19 cellular contexts compared by ENCODE assay signal in genomic region chr2:85697096-85697495, GRCh38. TPM values are rescaled to one million over a fixed set of nuclear protein-coding genes. Genes with fewer than 3 reads are reported as not detected.
DNase-seq lines count a peak whose midpoint lies in the region; ATAC-seq and TF ChIP-seq lines count a peak whose summit lies in the region.
"Had no signal": no experiment of that assay in that cellular context is flagged by ENCODE, and none has a peak within 500 bp of the region (broad histone marks: within the 10 kb centered on the region; RNA-seq: fewer than 3 reads in every experiment).

No MANE protein-coding gene starts in this region.

- no peaks in the 10 kb centered on the region for H3K79me2 ChIP-seq in osteoblast (ENCODE audit: insufficient read depth, low read length)

- H4K20me1 ChIP-seq in osteoblast (ENCODE audit: insufficient read depth, low read length), result no peaks in the 10 kb centered on the region
- H4K20me1 ChIP-seq: BLaER1 treated with 17β-estradiol and CSF1 and Interleukin-3, amounts not matched to agents 10 nM and 100 nM had no signal

- ATAC-seq in activated T-cell treated with anti-CD3 and anti-CD28 coated beads, Interleukin-2, amount 50 U/mL, for 4 hours, result no peak
- ATAC-seq in activated T-cell treated with anti-CD3 and anti-CD28 coated beads, Interleukin-2, amount 50 U/mL, for 72 hours (replicated peaks in 1 of 2), result no peak
- ATAC-seq in activated T-helper 17 cell treated with anti-CD3 and anti-CD28 coated beads, Interleukin-2, amount 50 U/mL, for 72 hours (replicated peaks), result no peak
- ATAC-seq: PC-3 had no signal

- peak overlapping the region; percentile 13 for H3K4me3 Mint-ChIP-seq in activated T-cell treated with anti-CD3 and anti-CD28 coated beads, Interleukin-2, amount 50 U/mL, for 4 hours
- H3K4me3 Mint-ChIP-seq in activated T-cell treated with anti-CD3 and anti-CD28 coated beads, Interleukin-2, amount 50 U/mL, for 72 hours, result peak overlapping the region in 1 of 2 donors; percentile 5
- H3K4me3 Mint-ChIP-seq in immature natural killer cell, result peak overlapping the region; percentile 97 to 99 (median 99)
- no peak overlapping the region for H3K4me3 Mint-ChIP-seq in activated T-helper 17 cell treated with anti-CD3 and anti-CD28 coated beads, Interleukin-2, amount 50 U/mL, for 72 hours

- no peak overlapping the region for H3K4me3 ChIP-seq in osteoblast (ENCODE audit: insufficient read depth, low read length)
- H3K4me3 ChIP-seq: BLaER1 treated with 17β-estradiol and CSF1 and Interleukin-3, amounts not matched to agents 10 nM and 100 nM had no signal

- H3K4me1 Mint-ChIP-seq in activated T-cell treated with anti-CD3 and anti-CD28 coated beads, Interleukin-2, amount 50 U/mL, for 4 hours (ENCODE audit: low read depth), result peaks cover 9% of the 10 kb centered on the region
- peaks cover 6% of the 10 kb centered on the region for H3K4me1 Mint-ChIP-seq in activated T-cell treated with anti-CD3 and anti-CD28 coated beads, Interleukin-2, amount 50 U/mL, for 72 hours (ENCODE audit: low read depth)
- H3K4me1 Mint-ChIP-seq in immature natural killer cell, result peaks cover 77 to 82% of the 10 kb centered on the region in 2 donors
- peaks cover under 1% of the 10 kb centered on the region for H3K4me1 Mint-ChIP-seq in activated T-helper 17 cell treated with anti-CD3 and anti-CD28 coated beads, Interleukin-2, amount 50 U/mL, for 72 hours

- H3K36me3 ChIP-seq in KOPT-K1 (ENCODE audit: insufficient read depth, low read length), result no peaks in the 10 kb centered on the region
- no peaks in the 10 kb centered on the region for H3K36me3 ChIP-seq in osteoblast (ENCODE audit: insufficient read depth, low read length)
- H3K36me3 ChIP-seq: BLaER1 treated with 17β-estradiol and CSF1 and Interleukin-3, amounts not matched to agents 10 nM and 100 nM had no signal

- DNase-seq in activated T-cell treated with anti-CD3 and anti-CD28 coated beads, Interleukin-2, amount 50 U/mL, for 4 hours, result no peak
- DNase-seq in activated T-cell treated with anti-CD3 and anti-CD28 coated beads, Interleukin-2, amount 50 U/mL, for 72 hours, result no peak
- no peak for DNase-seq in immature natural killer cell
- DNase-seq in osteoblast (ENCODE audit: insufficient read length, low spot score, missing footprints), result peak; percentile 3
- no peak for DNase-seq in NCI-H1105 treated with DMSO at 0.1 percent for 48 hours (lab: John Stamatoyannopoulos, UW)
- DNase-seq in caudate nucleus (lab: John Stamatoyannopoulos, UW), result no peak
- DNase-seq: DMS79 treated with DMSO at 0.1 percent for 48 hours, KG1, MV-4-11, NCI-H1417 treated with DMSO at 0.1 percent for 48 hours, NCI-H187 treated with DMSO at 0.1 percent for 48 hours, NCI-H524 treated with DMSO at 0.1 percent for 48 hours, PC-3 had no signal

- no peaks in the 10 kb centered on the region for H3K36me3 Mint-ChIP-seq in activated T-cell treated with anti-CD3 and anti-CD28 coated beads, Interleukin-2, amount 50 U/mL, for 4 hours (ENCODE audit: insufficient read depth)
- H3K36me3 Mint-ChIP-seq in activated T-cell treated with anti-CD3 and anti-CD28 coated beads, Interleukin-2, amount 50 U/mL, for 72 hours (ENCODE audit: insufficient read depth in 2 of 2), result no peaks in the 10 kb centered on the region
- peaks cover 48 to 58% (median 52%) of the 10 kb centered on the region in 3 donors for H3K36me3 Mint-ChIP-seq in immature natural killer cell
- H3K36me3 Mint-ChIP-seq in activated T-helper 17 cell treated with anti-CD3 and anti-CD28 coated beads, Interleukin-2, amount 50 U/mL, for 72 hours (ENCODE audit: low read depth), result no peaks in the 10 kb centered on the region

- H3K27me3 ChIP-seq in osteoblast (ENCODE audit: insufficient read depth, low read length), result no peaks in the 10 kb centered on the region
- H3K27me3 ChIP-seq: BLaER1 treated with 17β-estradiol and CSF1 and Interleukin-3, amounts not matched to agents 10 nM and 100 nM had no signal

- H3K27me3 Mint-ChIP-seq in activated T-cell treated with anti-CD3 and anti-CD28 coated beads, Interleukin-2, amount 50 U/mL, for 4 hours (ENCODE audit: low read depth), result no peaks in the 10 kb centered on the region
- no peaks in the 10 kb centered on the region for H3K27me3 Mint-ChIP-seq in activated T-cell treated with anti-CD3 and anti-CD28 coated beads, Interleukin-2, amount 50 U/mL, for 72 hours (ENCODE audit: low read depth)
- peaks cover 7 to 50% (median 38%) of the 10 kb centered on the region in 3 donors for H3K27me3 Mint-ChIP-seq in immature natural killer cell (ENCODE audit: low read depth in 3 of 3)
- no peaks in the 10 kb centered on the region for H3K27me3 Mint-ChIP-seq in activated T-helper 17 cell treated with anti-CD3 and anti-CD28 coated beads, Interleukin-2, amount 50 U/mL, for 72 hours

- H3K27ac ChIP-seq in KOPT-K1 (ENCODE audit: low read depth, low read length, poor library complexity, severe bottlenecking), result peak overlapping the region; percentile 68
- H3K27ac ChIP-seq in osteoblast (ENCODE audit: low read depth, low read length), result no peak overlapping the region
- H3K27ac ChIP-seq in caudate nucleus (ENCODE audit: low read depth, low read length), result no peak overlapping the region
- H3K27ac ChIP-seq: RWPE1 had no signal

- H3K4me1 ChIP-seq in osteoblast (ENCODE audit: insufficient read depth, low read length), result peaks cover 7% of the 10 kb centered on the region

- H3K9me3 ChIP-seq in KOPT-K1 (ENCODE audit: insufficient read depth, low read length, poor library complexity, severe bottlenecking), result no peaks in the 10 kb centered on the region
- no peaks in the 10 kb centered on the region for H3K9me3 ChIP-seq in osteoblast (ENCODE audit: low read depth, low read length)

- no peak overlapping the region for H3K27ac Mint-ChIP-seq in activated T-cell treated with anti-CD3 and anti-CD28 coated beads, Interleukin-2, amount 50 U/mL, for 72 hours
- H3K27ac Mint-ChIP-seq in immature natural killer cell, result peak overlapping the region; percentile 89 to 99 (median 98)
- H3K27ac Mint-ChIP-seq in activated T-helper 17 cell treated with anti-CD3 and anti-CD28 coated beads, Interleukin-2, amount 50 U/mL, for 72 hours, result no peak overlapping the region

- H2AFZ ChIP-seq in osteoblast (ENCODE audit: low read length), result no peak overlapping the region

- no peak overlapping the region for H3K4me2 ChIP-seq in osteoblast (ENCODE audit: insufficient read depth, low read length)

- no peaks in the 10 kb centered on the region for H3K9me3 Mint-ChIP-seq in activated T-cell treated with anti-CD3 and anti-CD28 coated beads, Interleukin-2, amount 50 U/mL, for 4 hours
- no peaks in the 10 kb centered on the region for H3K9me3 Mint-ChIP-seq in activated T-cell treated with anti-CD3 and anti-CD28 coated beads, Interleukin-2, amount 50 U/mL, for 72 hours
- no peaks in the 10 kb centered on the region for H3K9me3 Mint-ChIP-seq in immature natural killer cell
- H3K9me3 Mint-ChIP-seq in activated T-helper 17 cell treated with anti-CD3 and anti-CD28 coated beads, Interleukin-2, amount 50 U/mL, for 72 hours, result no peaks in the 10 kb centered on the region

- no peak for TF ChIP-seq CTCF in osteoblast (IDR thresholded peaks at IDR 0.05; ENCODE audit: extremely low read depth, low read depth, low read length)

RNA-seq across cellular contexts. Expression of gene GNLY, which starts 2.9 kb away (rescaled TPM):
- 10 to 100 TPM in 2 of 3 donors, 1 to 10 TPM in 1; 4.3 to 26.5 (median 15.0) TPM for total RNA-seq in activated T-cell treated with anti-CD3 and anti-CD28 coated beads, Interleukin-2, amount 50 U/mL, for 4 hours
- total RNA-seq in activated T-cell treated with anti-CD3 and anti-CD28 coated beads, Interleukin-2, amount 50 U/mL, for 72 hours, result 100 to 1,000 TPM in 1 of 2 donors, 10 to 100 TPM in 1; 23.8 to 143 TPM
- over 10,000 TPM; 13,165 to 20,506 (median 19,340) TPM for polyA plus RNA-seq in immature natural killer cell
- not detected in 2 replicates for total RNA-seq in osteoblast
- total RNA-seq in activated T-helper 17 cell treated with anti-CD3 and anti-CD28 coated beads, Interleukin-2, amount 50 U/mL, for 72 hours, result 10 to 100 TPM; 10.6 to 32.4 TPM
- total RNA-seq: A673, H1, PC-3 had no signal

RNA-seq across cellular contexts. Expression of gene SFTPB, which starts 29.1 kb away (rescaled TPM):
- total RNA-seq in activated T-cell treated with anti-CD3 and anti-CD28 coated beads, Interleukin-2, amount 50 U/mL, for 4 hours, result 1 to 10 TPM; 3.8 to 5.7 (median 5.0) TPM
- total RNA-seq in activated T-cell treated with anti-CD3 and anti-CD28 coated beads, Interleukin-2, amount 50 U/mL, for 72 hours, result not detected
- polyA plus RNA-seq in immature natural killer cell, result not detected
- total RNA-seq in osteoblast, result not detected in 2 replicates
- not detected for total RNA-seq in activated T-helper 17 cell treated with anti-CD3 and anti-CD28 coated beads, Interleukin-2, amount 50 U/mL, for 72 hours
- total RNA-seq: A673, H1, PC-3 had no signal
- polyA plus RNA-seq: H1 had no signal

RNA-seq across cellular contexts. Expression of gene ATOH8, which starts 56.7 kb away (rescaled TPM):
- not detected for total RNA-seq in activated T-cell treated with anti-CD3 and anti-CD28 coated beads, Interleukin-2, amount 50 U/mL, for 4 hours
- not detected for total RNA-seq in activated T-cell treated with anti-CD3 and anti-CD28 coated beads, Interleukin-2, amount 50 U/mL, for 72 hours
- polyA plus RNA-seq in immature natural killer cell, result not detected
- 18.6 and 35.1 TPM in 2 replicates for total RNA-seq in osteoblast
- not detected for total RNA-seq in activated T-helper 17 cell treated with anti-CD3 and anti-CD28 coated beads, Interleukin-2, amount 50 U/mL, for 72 hours

Comparison
In these comparisons a context has a peak if more than half of its experiments do, and no peak if none do; other contexts are left out.
1. H3K27ac Mint-ChIP-seq: peak in immature natural killer cell (6 of 6); none in activated T-cell treated with anti-CD3 and anti-CD28 coated beads, Interleukin-2, amount 50 U/mL, for 72 hours (single experiment) and activated T-helper 17 cell treated with anti-CD3 and anti-CD28 coated beads, Interleukin-2, amount 50 U/mL, for 72 hours (single experiment).
2. RNA of gene ATOH8, which starts 56.7 kb away (total RNA-seq): 18.6 to 35.1 TPM in osteoblast; not detected in activated T-cell treated with anti-CD3 and anti-CD28 coated beads, Interleukin-2, amount 50 U/mL, for 72 hours, not detected in activated T-cell treated with anti-CD3 and anti-CD28 coated beads, Interleukin-2, amount 50 U/mL, for 4 hours and not detected in activated T-helper 17 cell treated with anti-CD3 and anti-CD28 coated beads, Interleukin-2, amount 50 U/mL, for 72 hours; every median in the first group is over 10 times any median in the second.